Comparison of ENCODE assay signal across 8 cellular contexts in the genomic region with DNA sequence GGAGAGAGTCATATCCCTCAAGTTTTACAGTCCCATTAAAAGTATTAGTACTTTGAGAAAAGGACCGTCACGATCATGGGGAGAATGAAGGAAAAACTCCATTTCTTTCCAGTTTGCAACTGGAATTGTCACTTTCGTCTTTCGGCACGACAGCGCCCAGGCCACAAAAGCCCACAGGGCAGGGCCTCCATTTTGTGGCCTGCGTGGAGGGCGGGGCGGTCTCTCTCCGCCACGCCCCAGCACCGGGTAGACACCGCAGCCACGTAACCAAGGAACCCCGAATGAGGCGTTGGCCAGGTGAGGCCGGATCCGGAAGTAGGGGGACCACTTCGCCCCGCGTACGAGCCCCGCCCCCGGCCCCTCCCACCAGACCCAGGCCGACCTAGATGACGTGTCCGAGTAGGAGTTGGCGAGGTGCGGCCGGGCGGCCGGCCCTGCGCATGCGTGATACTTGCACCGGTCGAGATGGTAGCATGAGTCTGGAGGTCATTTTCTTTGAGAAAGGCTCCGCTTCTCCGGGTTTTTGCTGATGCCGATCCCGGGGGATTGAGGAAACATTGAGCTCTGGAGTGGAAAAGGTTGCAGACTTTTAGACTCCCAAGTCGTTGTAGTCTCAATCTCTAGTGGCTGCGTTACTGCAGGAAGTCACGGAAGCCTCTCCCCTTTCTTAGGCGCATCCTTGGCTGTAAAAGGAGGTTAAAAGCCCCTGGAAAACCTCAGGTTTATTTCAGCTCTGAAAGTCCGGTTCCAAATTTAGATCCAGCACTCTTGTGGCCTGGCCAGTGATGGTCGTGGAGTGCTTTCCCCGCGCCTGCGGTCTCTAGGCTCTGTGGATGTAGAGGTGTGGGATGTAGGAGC. TPM values are rescaled to one million over a fixed set of nuclear protein-coding genes. Genes with fewer than 3 reads are reported as not detected.
A peak's percentile ranks its signal among the peaks of the same experiment; 100 is the strongest.
DNase-seq lines count a peak whose midpoint lies in the region; ATAC-seq and TF ChIP-seq lines count a peak whose summit lies in the region.

No MANE protein-coding gene starts in this region.

- no peak overlapping the region for H2BK12ac ChIP-seq in trophoblast cell (ENCODE audit: low read length)

- H3K4ac ChIP-seq in trophoblast cell (ENCODE audit: low read depth, low read length): peak overlapping the region; percentile 42

- DNase-seq in GM12865 (ENCODE audit: low read depth): peak; percentile 99
- peak; percentile 97 for DNase-seq in NCI-H1436 (lab: John Stamatoyannopoulos, UW)
- DNase-seq in SW480 (ENCODE audit: low spot score): peak; percentile 98
- peak; percentile 97 to 99 (median 98) for DNase-seq in adrenal gland
- DNase-seq in heart left ventricle: peak; percentile 95 to 97 (median 97)
- peak; percentile 98 to 99 for DNase-seq in trophoblast cell
- peak; percentile 99 for DNase-seq in transverse colon

- peak overlapping the region; percentile 90 for H2AFZ ChIP-seq in trophoblast cell (ENCODE audit: insufficient read depth, low read length, poor library complexity)

- ATAC-seq in HG02759 (IDR thresholded peaks at IDR 0.05; ENCODE audit: unreplicated experiment) (peak; percentile 50), heart left ventricle (peak; percentile 78 to 89 (median 88))

- H3K9me3 ChIP-seq in adrenal gland (replicated peaks in 1 of 3): no peaks in the 10 kb centered on the region
- H3K9me3 ChIP-seq in heart left ventricle: peaks cover 0 to 4% (median 0%) of the 10 kb centered on the region in 12 donors
- peaks cover 1% of the 10 kb centered on the region for H3K9me3 ChIP-seq in trophoblast cell (ENCODE audit: insufficient read depth, low read depth, low read length)
- H3K9me3 ChIP-seq in transverse colon: no peaks in the 10 kb centered on the region

- peaks cover 19% of the 10 kb centered on the region for H3K79me1 ChIP-seq in trophoblast cell (ENCODE audit: low read length)

- H3K4me3 ChIP-seq in GM12865 (ENCODE audit: low read depth, low read length): peak overlapping the region; percentile 71
- peak overlapping the region in 2 of 4 donors; percentile 33 to 63 for H3K4me3 ChIP-seq in adrenal gland
- peak overlapping the region; percentile 36 to 80 (median 64) for H3K4me3 ChIP-seq in heart left ventricle
- peak overlapping the region; percentile 54 for H3K4me3 ChIP-seq in trophoblast cell (ENCODE audit: low read depth, low read length)
- peak overlapping the region; percentile 34 to 61 (median 39) for H3K4me3 ChIP-seq in transverse colon

- no peak overlapping the region for H3K23ac ChIP-seq in trophoblast cell (ENCODE audit: low read length)

- TF ChIP-seq EP300 in transverse colon (IDR thresholded peaks at IDR 0.05; ENCODE audit: low read depth): peak; percentile 26

- H4K91ac ChIP-seq in trophoblast cell (ENCODE audit: low read depth, low read length): peak overlapping the region; percentile 91

- in situ Hi-C loops in transverse colon (cut with MboI; ENCODE audit: low pct_ligation_motif_present in 1 of 4, low pct_unique_long_range_greater_than_20kb in 1 of 4, low sequenced_read_pairs in 3 of 4): no loop called here

- peaks cover 13% of the 10 kb centered on the region for H3K79me2 ChIP-seq in trophoblast cell (ENCODE audit: control insufficient read depth, insufficient read depth, low read length, poor library complexity)

- peak overlapping the region; percentile 16 for H3K18ac ChIP-seq in trophoblast cell (ENCODE audit: low read length)

- peaks cover 16 to 41% of the 10 kb centered on the region in 2 donors for H3K4me1 ChIP-seq in adrenal gland (replicated peaks in 1 of 2)
- H3K4me1 ChIP-seq in heart left ventricle: peaks cover 0 to 70% (median 36%) of the 10 kb centered on the region in 12 donors
- peaks cover 2 to 8% of the 10 kb centered on the region in 2 experiments for H3K4me1 ChIP-seq in trophoblast cell (ENCODE audit: control insufficient read depth in 1 of 2, insufficient read depth in 2 of 2, low read length in 2 of 2)
- peaks cover 4 to 64% (median 28%) of the 10 kb centered on the region in 4 donors for H3K4me1 ChIP-seq in transverse colon

- H3K36me3 ChIP-seq in adrenal gland (replicated peaks in 1 of 2) (no peaks in the 10 kb centered on the region), heart left ventricle (no peaks in the 10 kb centered on the region), trophoblast cell (ENCODE audit: control insufficient read depth in 1 of 2, insufficient read depth in 2 of 2, low read length in 2 of 2) (no peaks in the 10 kb centered on the region), transverse colon (no peaks in the 10 kb centered on the region)

- H2BK5ac ChIP-seq in trophoblast cell (ENCODE audit: low read depth, low read length, poor library complexity): peak overlapping the region; percentile 80

- no peaks in the 10 kb centered on the region for H3K27me3 ChIP-seq in adrenal gland
- H3K27me3 ChIP-seq in heart left ventricle: no peaks in the 10 kb centered on the region
- no peaks in the 10 kb centered on the region for H3K27me3 ChIP-seq in trophoblast cell (ENCODE audit: insufficient read depth, low read length)
- no peaks in the 10 kb centered on the region for H3K27me3 ChIP-seq in transverse colon

- H4K12ac ChIP-seq in trophoblast cell (ENCODE audit: low read depth, low read length): peak overlapping the region; percentile 84

- 2 to 6% (median 3%) methylated on average over 20 to 49 of the region's 49 CpGs for WGBS in adrenal gland, 4 donors
- whole genome bisulfite sequencing in heart left ventricle, 4 donors: 5 to 11% (median 8%) methylated on average over 25 to 49 of the region's 49 CpGs
- no CpG with 5 or more reads among the region's 49 CpGs for WGBS in trophoblast cell (ENCODE audit: extremely low coverage, insufficient coverage, insufficient read length)
- 2% methylated on average over 39 of the region's 49 CpGs; no CpG with 5 or more reads in 1 of the 2 donors for WGBS in transverse colon (ENCODE audit: low coverage in 1 of 2), 2 donors

- H4K8ac ChIP-seq in trophoblast cell (ENCODE audit: low read depth, low read length): peak overlapping the region; percentile 94

- peak overlapping the region; percentile 55 for H3K14ac ChIP-seq in trophoblast cell (ENCODE audit: low read length)

- peak overlapping the region; percentile 38 for H2AK5ac ChIP-seq in trophoblast cell (ENCODE audit: low read length)

- H2BK120ac ChIP-seq in trophoblast cell (ENCODE audit: insufficient read depth, low read length, poor library complexity): peak overlapping the region; percentile 75

- intact Hi-C loops in adrenal gland (cut with DNase I): no loop called here
- intact Hi-C loops in heart left ventricle (cut with DNase I): loop anchor here in 2 of 10 donors (2.0 to 5.0 kb wide), 3 partner anchors 56 to 109 kb away; a partner anchor contains a TSS
- intact Hi-C loops in transverse colon (cut with DNase I; ENCODE audit: low total_unique reads): no loop called here

- TF ChIP-seq CTCF in GM12865 (IDR thresholded peaks at IDR 0.05; ENCODE audit: insufficient read depth, low read depth, low read length, missing control alignments): no peak
- TF ChIP-seq CTCF in adrenal gland (IDR thresholded peaks at IDR 0.05): peak in 1 of 6 experiments; percentile 10
- TF ChIP-seq CTCF in heart left ventricle (IDR thresholded peaks at IDR 0.05): no peak
- no peak for TF ChIP-seq CTCF in transverse colon (IDR thresholded peaks at IDR 0.05)

- peak overlapping the region; percentile 68 to 90 (median 83) for H3K27ac ChIP-seq in adrenal gland
- H3K27ac ChIP-seq in heart left ventricle: peak overlapping the region; percentile 40 to 94 (median 91)
- peak overlapping the region; percentile 81 for H3K27ac ChIP-seq in trophoblast cell (ENCODE audit: low read depth, low read length)
- H3K27ac ChIP-seq in transverse colon: peak overlapping the region; percentile 87 to 97 (median 94)

- TF ChIP-seq POLR2A in adrenal gland (IDR thresholded peaks at IDR 0.05) (peak; percentile 62 to 67), heart left ventricle (IDR thresholded peaks at IDR 0.05) (peak in 1 of 2 donors; percentile 46), transverse colon (IDR thresholded peaks at IDR 0.05) (peak; percentile 82)

- peak overlapping the region; percentile 68 for H3K4me2 ChIP-seq in trophoblast cell (ENCODE audit: low read length)

- peak overlapping the region; percentile 82 for H3K9ac ChIP-seq in trophoblast cell (ENCODE audit: low read length)

RNA-seq across cellular contexts. Expression of a gene that starts 2.7 kb away (rescaled TPM):
- total RNA-seq in adrenal gland (100 to 1,000 TPM; 100 to 144 (median 113) TPM), heart left ventricle (10 to 100 TPM; 54.2 to 83.4 (median 68.2) TPM), transverse colon (100 to 1,000 TPM in 2 of 4 donors, 10 to 100 TPM in 2; 27.9 to 171 (median 116) TPM)
- polyA plus RNA-seq in adrenal gland (100 to 1,000 TPM in 1 of 3 donors, 10 to 100 TPM in 2; 22.7 to 146 (median 29.9) TPM), heart left ventricle (10 to 100 TPM; 22.4 to 84.3 TPM)
- polyA plus RNA-seq in trophoblast cell (2013): 141 and 148 TPM in 2 replicates
